ENCODE assay signal across 21 cellular contexts in genomic region chr17:45732926-45733505, GRCh38. TPM values are rescaled to one million over a fixed set of nuclear protein-coding genes. Genes with fewer than 3 reads are reported as not detected.
"Had no signal": no experiment of that assay in that cellular context is flagged by ENCODE, and none has a peak within 500 bp of the region (broad histone marks: within the 10 kb centered on the region; RNA-seq: fewer than 3 reads in every experiment).

No MANE protein-coding gene starts in this region.

- H3K9me3 ChIP-seq: testis had no signal

- H3K9ac ChIP-seq: neural progenitor cell had no signal

- H3K27me3 ChIP-seq: ovary, testis had no signal

- H3K4me3 ChIP-seq: esophagus squamous epithelium, hepatocyte, mucosa of descending colon, neural progenitor cell, ovary, testis, transverse colon had no signal

- H3K79me2 ChIP-seq: hepatocyte had no signal

- H3K27ac ChIP-seq: esophagus squamous epithelium, foreskin keratinocyte, hepatocyte, neural progenitor cell, ovary, testis, transverse colon had no signal

- H3K36me3 Mint-ChIP-seq: neural progenitor cell had no signal

- H3K27ac Mint-ChIP-seq: effector memory CD8-positive, alpha-beta T cell; natural killer cell treated with Interleukin-12 subunit alpha and Interleukin-12 subunit beta and Interleukin-15 and Interleukin-18, amount 100 ng/mL, for 72 hours; neural progenitor cell; progenitor cell of endocrine pancreas; stimulated activated naive B cell treated with anti-CD40 and anti-IgM and Interleukin-4, amounts not matched to agents 10 μg/mL and 1 μg/mL and 100 μg/mL, for 72 hours; stimulated activated naive CD8-positive, alpha-beta T cell treated with anti-CD3 and anti-CD28 coated beads, Interleukin-15, amount 100 ng/mL, for 72 hours had no signal

- H3K4me1 ChIP-seq: esophagus squamous epithelium, foreskin keratinocyte, testis, transverse colon had no signal

- ATAC-seq: effector memory CD8-positive, alpha-beta T cell; foreskin keratinocyte; mucosa of descending colon; natural killer cell treated with Interleukin-12 subunit alpha and Interleukin-12 subunit beta and Interleukin-15 and Interleukin-18, amount 100 ng/mL, for 72 hours; right cardiac atrium; stimulated activated naive B cell treated with anti-CD40 and anti-IgM and Interleukin-4, amounts not matched to agents 10 μg/mL and 1 μg/mL and 100 μg/mL, for 72 hours; stimulated activated naive CD8-positive, alpha-beta T cell treated with anti-CD3 and anti-CD28 coated beads, Interleukin-15, amount 100 ng/mL, for 72 hours had no signal

- H3K4me1 Mint-ChIP-seq: stimulated activated naive B cell treated with anti-CD40 and anti-IgM and Interleukin-4, amounts not matched to agents 10 μg/mL and 1 μg/mL and 100 μg/mL, for 72 hours; stimulated activated naive CD8-positive, alpha-beta T cell treated with anti-CD3 and anti-CD28 coated beads, Interleukin-15, amount 100 ng/mL, for 72 hours had no signal

- H3K9me3 Mint-ChIP-seq: effector memory CD8-positive, alpha-beta T cell had no signal

- H3K4me3 Mint-ChIP-seq: effector memory CD8-positive, alpha-beta T cell; natural killer cell treated with Interleukin-12 subunit alpha and Interleukin-12 subunit beta and Interleukin-15 and Interleukin-18, amount 100 ng/mL, for 72 hours; neural progenitor cell; stimulated activated naive B cell treated with anti-CD40 and anti-IgM and Interleukin-4, amounts not matched to agents 10 μg/mL and 1 μg/mL and 100 μg/mL, for 72 hours; stimulated activated naive CD8-positive, alpha-beta T cell treated with anti-CD3 and anti-CD28 coated beads, Interleukin-15, amount 100 ng/mL, for 72 hours had no signal

- H2AFZ ChIP-seq: hepatocyte, neural progenitor cell had no signal

- H3K36me3 ChIP-seq: esophagus squamous epithelium, neural progenitor cell, ovary, transverse colon had no signal

- H3K4me2 ChIP-seq: hepatocyte, neural progenitor cell had no signal

- DNase-seq: effector memory CD8-positive, alpha-beta T cell; esophagus squamous epithelium; foreskin keratinocyte; kidney glomerular epithelial cell; mammary epithelial cell; mucosa of descending colon; nucleus accumbens; ovary; right cardiac atrium; stimulated activated CD4-positive, alpha-beta T cell treated with anti-CD3 and anti-CD28 coated beads, Interleukin-4, amount 100 ng/mL, for 4 hours; stimulated activated naive B cell treated with anti-CD40 and anti-IgM and Interleukin-4, amounts not matched to agents 10 μg/mL and 1 μg/mL and 100 μg/mL, for 72 hours; stimulated activated naive CD8-positive, alpha-beta T cell treated with anti-CD3 and anti-CD28 coated beads, Interleukin-15, amount 100 ng/mL, for 72 hours; testis; transverse colon had no signal

RNA-seq across cellular contexts. Expression of gene CRHR1, which starts 51.1 kb away (rescaled TPM):
- total RNA-seq: epithelial cell of proximal tubule; esophagus squamous epithelium; foreskin keratinocyte; hepatocyte; liver; mammary epithelial cell; mucosa of descending colon; natural killer cell treated with Interleukin-12 subunit alpha and Interleukin-12 subunit beta and Interleukin-15 and Interleukin-18, amount 100 ng/mL, for 72 hours; progenitor cell of endocrine pancreas; right cardiac atrium; transverse colon; ureter had no signal
- polyA plus RNA-seq: foreskin keratinocyte, hepatocyte, liver, mammary epithelial cell, right cardiac atrium had no signal
